Comparison of ENCODE assay signal across 8 cellular contexts in the genomic region with DNA sequence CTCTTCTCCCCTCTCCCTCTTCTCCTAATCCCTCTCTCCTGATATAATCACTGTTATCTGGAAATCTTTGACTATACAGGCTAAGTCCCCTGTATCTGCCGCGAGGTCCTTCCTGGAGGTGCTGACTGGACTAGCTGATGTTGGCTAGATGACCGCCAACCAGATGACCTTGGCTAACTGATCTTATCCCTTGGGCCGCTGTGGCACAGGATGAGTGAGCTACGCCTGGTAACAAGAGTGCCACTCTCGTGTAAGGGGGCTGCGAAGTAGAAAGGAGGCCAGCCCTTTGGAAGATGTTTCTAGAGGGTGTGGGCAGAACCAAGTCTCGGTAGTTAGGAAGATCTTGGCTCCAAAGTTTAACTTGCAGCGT.
DNase-seq lines count a peak whose midpoint lies in the region; TF ChIP-seq lines count a peak whose summit lies in the region.

No MANE protein-coding gene starts in this region.

- POLR2A ChIA-PET in HEK293 (lab: Yijun Ruan, JAX): interaction anchor here (2.6 kb wide), 1 partner anchor 739 kb away, joined by 7 read pairs; no protein-coding TSS in a partner anchor

- DNase-seq in NCI-H1417 (lab: John Stamatoyannopoulos, UW) (peak in 2 of 3 experiments; percentile 38 to 64), NCI-H1417 treated with DMSO at 0.1 percent for 48 hours (lab: John Stamatoyannopoulos, UW) (no peak), NCI-H2029 (lab: John Stamatoyannopoulos, UW) (peak; percentile 52), choroid plexus epithelial cell (ENCODE audit: low read depth) (no peak), GM19238 (ENCODE audit: insufficient read length, low spot score) (no peak), T1000 (lab: John Stamatoyannopoulos, UW) (no peak)

- no peaks in the 10 kb centered on the region for H3K27me3 ChIP-seq in muscle layer of duodenum (ENCODE audit: low read depth, low read length)

- H3K9me3 ChIP-seq in HEK293 (ENCODE audit: control insufficient read depth, insufficient read depth, low read depth, low read length) (no peaks in the 10 kb centered on the region), muscle layer of duodenum (ENCODE audit: control insufficient read depth in 1 of 2, low read length in 2 of 2) (peaks cover 0 to 4% of the 10 kb centered on the region in 2 donors)

- TF ChIP-seq CTCF in HEK293 (tag by site-specific recombination; IDR thresholded peaks at IDR 0.05): no peak
- no peak for TF ChIP-seq CTCF in choroid plexus epithelial cell (conservative IDR thresholded peaks at IDR 0.05; ENCODE audit: low read depth, low read length)

- H3K4me1 ChIP-seq in HEK293 (ENCODE audit: control insufficient read depth, insufficient read depth, low read length) (peaks cover 4% of the 10 kb centered on the region), muscle layer of duodenum (ENCODE audit: control insufficient read depth in 1 of 2, insufficient read depth in 2 of 2, low read length in 2 of 2) (peaks cover 4 to 16% of the 10 kb centered on the region in 2 donors)

- H3K27ac ChIP-seq in HEK293 (ENCODE audit: extremely low read depth, low read depth, low read length) (no peak overlapping the region), muscle layer of duodenum (ENCODE audit: low read length) (no peak overlapping the region)

- H3K4me3 ChIP-seq in HEK293 (ENCODE audit: low read depth, low read length) (peak overlapping the region; percentile 100), choroid plexus epithelial cell (ENCODE audit: low read depth, low read length) (peak overlapping the region; percentile 53), muscle layer of duodenum (ENCODE audit: low read depth in 1 of 2, low read length in 2 of 2) (peak overlapping the region; percentile 65 to 99)

- CTCF ChIA-PET in HEK293 (lab: Yijun Ruan, JAX): interaction anchor here (2.0 kb wide), 1 partner anchor 24 kb away, joined by 4 read pairs; no protein-coding TSS in a partner anchor

- H3K36me3 ChIP-seq in HEK293 (ENCODE audit: control insufficient read depth in 2 of 2, insufficient read depth in 1 of 2, low read length in 2 of 2) (peaks cover 5 to 26% of the 10 kb centered on the region in 2 experiments), muscle layer of duodenum (ENCODE audit: control insufficient read depth in 1 of 2, insufficient read depth in 2 of 2, low read length in 2 of 2) (peaks cover 0 to 11% of the 10 kb centered on the region in 2 donors)

TF ChIP-seq in HEK293, 187 proteins besides CTCF, POLR2A, EP300 and RAD21 (continues in another document):
- TF ChIP-seq ZNF202 (tag by site-specific recombination; IDR thresholded peaks at IDR 0.05; ENCODE audit: borderline replicate concordance) (no peak), ZNF600 (tag by site-specific recombination; IDR thresholded peaks at IDR 0.05) (0 out of 2 replicates have a peak, but pooled peaks have one; percentile 7), ZNF24 (tag by site-specific recombination; IDR thresholded peaks at IDR 0.05) (0 out of 2 replicates have a peak, but pooled peaks have one; percentile 23), ZNF248 (tag by site-specific recombination; IDR thresholded peaks at IDR 0.05) (no peak), SCRT2 (tag by site-specific recombination; IDR thresholded peaks at IDR 0.05) (no peak), ZFP3 (tag by site-specific recombination; IDR thresholded peaks at IDR 0.05; ENCODE audit: low read depth) (no peak), TRIM28 (IDR thresholded peaks at IDR 0.05; ENCODE audit: borderline replicate concordance, low read length) (peak; percentile 57; the same call in 1 of the 2 replicates), ZNF366 (tag by site-specific recombination; conservative IDR thresholded peaks at IDR 0.05) (0 out of 2 replicates have a peak, but pooled peaks have one; percentile 34), ZNF10 (tag by site-specific recombination; IDR thresholded peaks at IDR 0.05) (no peak), RBAK (tag by site-specific recombination; IDR thresholded peaks at IDR 0.05) (peak; percentile 99), ZNF623 (tag by site-specific recombination; IDR thresholded peaks at IDR 0.05) (no peak)
- TF ChIP-seq, protein P1, sequence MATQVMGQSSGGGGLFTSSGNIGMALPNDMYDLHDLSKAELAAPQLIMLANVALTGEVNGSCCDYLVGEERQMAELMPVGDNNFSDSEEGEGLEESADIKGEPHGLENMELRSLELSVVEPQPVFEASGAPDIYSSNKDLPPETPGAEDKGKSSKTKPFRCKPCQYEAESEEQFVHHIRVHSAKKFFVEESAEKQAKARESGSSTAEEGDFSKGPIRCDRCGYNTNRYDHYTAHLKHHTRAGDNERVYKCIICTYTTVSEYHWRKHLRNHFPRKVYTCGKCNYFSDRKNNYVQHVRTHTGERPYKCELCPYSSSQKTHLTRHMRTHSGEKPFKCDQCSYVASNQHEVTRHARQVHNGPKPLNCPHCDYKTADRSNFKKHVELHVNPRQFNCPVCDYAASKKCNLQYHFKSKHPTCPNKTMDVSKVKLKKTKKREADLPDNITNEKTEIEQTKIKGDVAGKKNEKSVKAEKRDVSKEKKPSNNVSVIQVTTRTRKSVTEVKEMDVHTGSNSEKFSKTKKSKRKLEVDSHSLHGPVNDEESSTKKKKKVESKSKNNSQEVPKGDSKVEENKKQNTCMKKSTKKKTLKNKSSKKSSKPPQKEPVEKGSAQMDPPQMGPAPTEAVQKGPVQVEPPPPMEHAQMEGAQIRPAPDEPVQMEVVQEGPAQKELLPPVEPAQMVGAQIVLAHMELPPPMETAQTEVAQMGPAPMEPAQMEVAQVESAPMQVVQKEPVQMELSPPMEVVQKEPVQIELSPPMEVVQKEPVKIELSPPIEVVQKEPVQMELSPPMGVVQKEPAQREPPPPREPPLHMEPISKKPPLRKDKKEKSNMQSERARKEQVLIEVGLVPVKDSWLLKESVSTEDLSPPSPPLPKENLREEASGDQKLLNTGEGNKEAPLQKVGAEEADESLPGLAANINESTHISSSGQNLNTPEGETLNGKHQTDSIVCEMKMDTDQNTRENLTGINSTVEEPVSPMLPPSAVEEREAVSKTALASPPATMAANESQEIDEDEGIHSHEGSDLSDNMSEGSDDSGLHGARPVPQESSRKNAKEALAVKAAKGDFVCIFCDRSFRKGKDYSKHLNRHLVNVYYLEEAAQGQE (tag by site-specific recombination; IDR thresholded peaks at IDR 0.05): 0 out of 2 replicates have a peak, but pooled peaks have one; percentile 43
- TF ChIP-seq, protein P2, sequence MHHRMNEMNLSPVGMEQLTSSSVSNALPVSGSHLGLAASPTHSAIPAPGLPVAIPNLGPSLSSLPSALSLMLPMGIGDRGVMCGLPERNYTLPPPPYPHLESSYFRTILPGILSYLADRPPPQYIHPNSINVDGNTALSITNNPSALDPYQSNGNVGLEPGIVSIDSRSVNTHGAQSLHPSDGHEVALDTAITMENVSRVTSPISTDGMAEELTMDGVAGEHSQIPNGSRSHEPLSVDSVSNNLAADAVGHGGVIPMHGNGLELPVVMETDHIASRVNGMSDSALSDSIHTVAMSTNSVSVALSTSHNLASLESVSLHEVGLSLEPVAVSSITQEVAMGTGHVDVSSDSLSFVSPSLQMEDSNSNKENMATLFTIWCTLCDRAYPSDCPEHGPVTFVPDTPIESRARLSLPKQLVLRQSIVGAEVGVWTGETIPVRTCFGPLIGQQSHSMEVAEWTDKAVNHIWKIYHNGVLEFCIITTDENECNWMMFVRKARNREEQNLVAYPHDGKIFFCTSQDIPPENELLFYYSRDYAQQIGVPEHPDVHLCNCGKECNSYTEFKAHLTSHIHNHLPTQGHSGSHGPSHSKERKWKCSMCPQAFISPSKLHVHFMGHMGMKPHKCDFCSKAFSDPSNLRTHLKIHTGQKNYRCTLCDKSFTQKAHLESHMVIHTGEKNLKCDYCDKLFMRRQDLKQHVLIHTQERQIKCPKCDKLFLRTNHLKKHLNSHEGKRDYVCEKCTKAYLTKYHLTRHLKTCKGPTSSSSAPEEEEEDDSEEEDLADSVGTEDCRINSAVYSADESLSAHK (tag by site-specific recombination; IDR thresholded peaks at IDR 0.05): no peak
- TF ChIP-seq, protein P3, sequence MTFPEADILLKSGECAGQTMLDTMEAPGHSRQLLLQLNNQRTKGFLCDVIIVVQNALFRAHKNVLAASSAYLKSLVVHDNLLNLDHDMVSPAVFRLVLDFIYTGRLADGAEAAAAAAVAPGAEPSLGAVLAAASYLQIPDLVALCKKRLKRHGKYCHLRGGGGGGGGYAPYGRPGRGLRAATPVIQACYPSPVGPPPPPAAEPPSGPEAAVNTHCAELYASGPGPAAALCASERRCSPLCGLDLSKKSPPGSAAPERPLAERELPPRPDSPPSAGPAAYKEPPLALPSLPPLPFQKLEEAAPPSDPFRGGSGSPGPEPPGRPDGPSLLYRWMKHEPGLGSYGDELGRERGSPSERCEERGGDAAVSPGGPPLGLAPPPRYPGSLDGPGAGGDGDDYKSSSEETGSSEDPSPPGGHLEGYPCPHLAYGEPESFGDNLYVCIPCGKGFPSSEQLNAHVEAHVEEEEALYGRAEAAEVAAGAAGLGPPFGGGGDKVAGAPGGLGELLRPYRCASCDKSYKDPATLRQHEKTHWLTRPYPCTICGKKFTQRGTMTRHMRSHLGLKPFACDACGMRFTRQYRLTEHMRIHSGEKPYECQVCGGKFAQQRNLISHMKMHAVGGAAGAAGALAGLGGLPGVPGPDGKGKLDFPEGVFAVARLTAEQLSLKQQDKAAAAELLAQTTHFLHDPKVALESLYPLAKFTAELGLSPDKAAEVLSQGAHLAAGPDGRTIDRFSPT (tag by site-specific recombination; IDR thresholded peaks at IDR 0.05): no peak

Comparison
In these comparisons a context has a peak if more than half of its experiments do, and no peak if none do; other contexts are left out.
1. DNase-seq: peak in NCI-H1417 (2 of 3) and NCI-H2029 (single experiment); none in NCI-H1417 treated with DMSO at 0.1 percent for 48 hours (single experiment), choroid plexus epithelial cell (single experiment), GM19238 (single experiment) and T1000 (single experiment).
2. Peak in every context shown above with its lines, with median percentiles within 50 percentile points of each other: H3K4me3 ChIP-seq.